ENCODE assay signal across 8 cellular contexts in genomic region chr18:49459404-49460171, GRCh38. TPM values are rescaled to one million over a fixed set of nuclear protein-coding genes. Genes with fewer than 3 reads are reported as not detected.
DNase-seq lines count a peak whose midpoint lies in the region; ATAC-seq and TF ChIP-seq lines count a peak whose summit lies in the region.

No MANE protein-coding gene starts in this region.

- ATAC-seq in HG03442 (IDR thresholded peaks at IDR 0.05; ENCODE audit: unreplicated experiment) (peak; percentile 28), GM18858 (IDR thresholded peaks at IDR 0.05; ENCODE audit: unreplicated experiment) (no peak)
- ATAC-seq in activated CD8-positive, alpha-beta T cell treated with anti-CD3 and anti-CD28 coated beads, Interleukin-2, amount 10 ng/mL, durations not matched to agents 7 days and 5 days = peak; percentile 44

- H3K36me3 Mint-ChIP-seq in activated CD8-positive, alpha-beta T cell treated with anti-CD3 and anti-CD28 coated beads, Interleukin-2, amount 10 ng/mL, durations not matched to agents 7 days and 5 days (ENCODE audit: low read depth) = peaks cover 2% of the 10 kb centered on the region

- peaks cover 33% of the 10 kb centered on the region for H3K4me1 Mint-ChIP-seq in activated CD8-positive, alpha-beta T cell treated with anti-CD3 and anti-CD28 coated beads, Interleukin-2, amount 10 ng/mL, durations not matched to agents 7 days and 5 days (ENCODE audit: low read depth)

- H3K9me3 Mint-ChIP-seq in activated CD8-positive, alpha-beta T cell treated with anti-CD3 and anti-CD28 coated beads, Interleukin-2, amount 10 ng/mL, durations not matched to agents 7 days and 5 days (ENCODE audit: insufficient read depth) = no peaks in the 10 kb centered on the region

- no peak for TF ChIP-seq EP300 in ovary (IDR thresholded peaks at IDR 0.05)

- no peaks in the 10 kb centered on the region for H3K9me3 ChIP-seq in ovary

- TF ChIP-seq CTCF in fibroblast of pulmonary artery (IDR thresholded peaks at IDR 0.05; ENCODE audit: low read length, missing control alignments) = no peak
- no peak for TF ChIP-seq CTCF in ovary (IDR thresholded peaks at IDR 0.05)

- intact Hi-C loops in ovary (cut with DNase I) = no loop called here

- H3K4me3 ChIP-seq in fibroblast of pulmonary artery (replicated peaks; ENCODE audit: low read depth, low read length) (peak overlapping the region; percentile 89), ovary (peak overlapping the region; percentile 93)

- POLR2A ChIA-PET in activated CD8-positive, alpha-beta T cell treated with anti-CD3 and anti-CD28 coated beads, Interleukin-2, amount 10 ng/mL, durations not matched to agents 7 days and 5 days (lab: Charles Lee) = interaction anchor here (0.6 to 2.0 kb wide), 4 partner anchors 9 to 863 kb away, joined by 3 to 14 read pairs (median 4); partner anchors contain the start of gene C18orf32

- H3K27me3 ChIP-seq in ovary = no peaks in the 10 kb centered on the region

- DNase-seq in activated T-cell treated with anti-CD3 and anti-CD28 coated beads for 24 hours (ENCODE audit: low read depth) (peak; percentile 1), fibroblast of pulmonary artery (ENCODE audit: low read depth) (no peak), ovary (no peak), cortex of kidney (lab: John Stamatoyannopoulos, UW) (no peak)
- DNase-seq in activated T-cell treated with anti-CD3 and anti-CD28 coated beads, Interleukin-2, amount 50 U/mL, for 1 hour = no peak
- peak; percentile 42 for DNase-seq in activated CD8-positive, alpha-beta T cell treated with anti-CD3 and anti-CD28 coated beads, Interleukin-2, amount 10 ng/mL, durations not matched to agents 7 days and 5 days

- no peak for TF ChIP-seq POLR2A in ovary (IDR thresholded peaks at IDR 0.05)

- CTCF ChIA-PET in activated CD8-positive, alpha-beta T cell treated with anti-CD3 and anti-CD28 coated beads, Interleukin-2, amount 10 ng/mL, durations not matched to agents 7 days and 5 days (lab: Charles Lee) = interaction anchor here (1.0 to 1.5 kb wide), 7 partner anchors 8 to 808 kb away, joined by 3 to 6 read pairs (median 3); partner anchors contain the start of gene C18orf32

- 17 to 23% (median 22%) methylated on average over 16 of the region's 16 CpGs for WGBS in ovary, 3 donors

- H3K27me3 Mint-ChIP-seq in activated CD8-positive, alpha-beta T cell treated with anti-CD3 and anti-CD28 coated beads, Interleukin-2, amount 10 ng/mL, durations not matched to agents 7 days and 5 days (ENCODE audit: low read depth) = no peaks in the 10 kb centered on the region

- H3K27ac ChIP-seq in ovary = peak overlapping the region; percentile 82

- H3K4me1 ChIP-seq in ovary (ENCODE audit: insufficient read depth) = peaks cover 5% of the 10 kb centered on the region

- peak overlapping the region; percentile 81 for H3K27ac Mint-ChIP-seq in activated CD8-positive, alpha-beta T cell treated with anti-CD3 and anti-CD28 coated beads, Interleukin-2, amount 10 ng/mL, durations not matched to agents 7 days and 5 days

- H3K36me3 ChIP-seq in ovary = no peaks in the 10 kb centered on the region

- H3K4me3 Mint-ChIP-seq in activated CD8-positive, alpha-beta T cell treated with anti-CD3 and anti-CD28 coated beads, Interleukin-2, amount 10 ng/mL, durations not matched to agents 7 days and 5 days = peak overlapping the region; percentile 82

RNA-seq across cellular contexts. Expression of gene DYM, which starts 0.9 kb away (rescaled TPM):
- 10 to 100 TPM; 61.9 to 68.1 TPM for total RNA-seq in activated CD8-positive, alpha-beta T cell treated with anti-CD3 and anti-CD28 coated beads, Interleukin-2, amount 10 ng/mL, durations not matched to agents 7 days and 5 days
- total RNA-seq in ovary = 10 to 100 TPM; 64.1 to 96.0 (median 78.5) TPM
- polyA plus RNA-seq in ovary = 10 to 100 TPM; 26.2 to 61.5 TPM

RNA-seq across cellular contexts. Expression of gene C18orf32, which starts 27.4 kb away (rescaled TPM):
- 10 to 100 TPM; 14.9 to 20.9 TPM for total RNA-seq in activated CD8-positive, alpha-beta T cell treated with anti-CD3 and anti-CD28 coated beads, Interleukin-2, amount 10 ng/mL, durations not matched to agents 7 days and 5 days
- total RNA-seq in ovary = 10 to 100 TPM; 35.4 to 51.4 (median 44.9) TPM
- 10 to 100 TPM; 60.0 to 81.3 TPM for polyA plus RNA-seq in ovary

RNA-seq across cellular contexts. Expression of gene RPL17, which starts 32.7 kb away (rescaled TPM):
- 1,000 to 10,000 TPM; 1,415 to 1,420 TPM for total RNA-seq in activated CD8-positive, alpha-beta T cell treated with anti-CD3 and anti-CD28 coated beads, Interleukin-2, amount 10 ng/mL, durations not matched to agents 7 days and 5 days
- 1,000 to 10,000 TPM; 3,089 to 8,014 (median 3,638) TPM for total RNA-seq in ovary
- polyA plus RNA-seq in ovary = 1,000 to 10,000 TPM; 3,009 to 5,423 TPM

Comparison
In these comparisons a context has a peak if more than half of its experiments do, and no peak if none do; other contexts are left out.
1. DNase-seq: peak in activated T-cell treated with anti-CD3 and anti-CD28 coated beads for 24 hours (single experiment) and activated CD8-positive, alpha-beta T cell treated with anti-CD3 and anti-CD28 coated beads, Interleukin-2, amount 10 ng/mL, durations not matched to agents 7 days and 5 days (single experiment); none in activated T-cell treated with anti-CD3 and anti-CD28 coated beads, Interleukin-2, amount 50 U/mL, for 1 hour (single experiment), fibroblast of pulmonary artery (single experiment), ovary (0 of 5) and cortex of kidney (single experiment).